Comparison of ENCODE assay signal across 30 cellular contexts in genomic region chr9:121813811-121814210, GRCh38.
"Had no signal": no experiment of that assay in that cellular context is flagged by ENCODE, and none has a peak within 500 bp of the region (broad histone marks: within the 10 kb centered on the region; RNA-seq: fewer than 3 reads in every experiment).

No MANE protein-coding gene starts in this region.

- H3K27ac ChIP-seq: adrenal gland, body of pancreas, breast epithelium, cardiac muscle cell, colonic mucosa, dorsolateral prefrontal cortex had no signal

- H3K36me3 Mint-ChIP-seq: activated naive CD4-positive, alpha-beta T cell treated with anti-CD3 and anti-CD28 coated beads, Interleukin-2, amount 50 U/mL, for 24 hours; activated naive CD8-positive, alpha-beta T cell treated with anti-CD3 and anti-CD28 coated beads for 36 hours had no signal

- H3K9me3 Mint-ChIP-seq: activated CD4-positive, alpha-beta T cell treated with anti-CD3 and anti-CD28 coated beads, Interleukin-2, amount 10 ng/mL, durations not matched to agents 7 days and 5 days; activated CD8-positive, alpha-beta T cell treated with anti-CD3 and anti-CD28 coated beads for 36 hours; activated naive CD4-positive, alpha-beta T cell treated with anti-CD3 and anti-CD28 coated beads, Interleukin-2, amount 50 U/mL, for 24 hours; activated naive CD8-positive, alpha-beta T cell treated with anti-CD3 and anti-CD28 coated beads for 36 hours; activated naive CD8-positive, alpha-beta T cell treated with anti-CD3 and anti-CD28 coated beads, Interleukin-2, amount 50 U/mL, for 24 hours; activated T-cell treated with anti-CD3 and anti-CD28 coated beads, Interleukin-2, amount 50 U/mL, for 4 hours; activated T-helper 17 cell treated with anti-CD3 and anti-CD28 coated beads, Interleukin-2, amount 50 U/mL, for 72 hours; dendritic cell treated with granulocyte-macrophage colony-stimulating factor and Interleukin-4, amounts not matched to agents 40 ng/mL and 50 ng/mL, for 4 days; endodermal cell had no signal

- H3K9me3 ChIP-seq: adrenal gland, body of pancreas, breast epithelium, colonic mucosa had no signal

- H3K4me1 ChIP-seq: adrenal gland, body of pancreas, breast epithelium, colonic mucosa had no signal

- H3K27me3 ChIP-seq: adrenal gland, body of pancreas, breast epithelium, cardiac muscle cell, colonic mucosa, dorsolateral prefrontal cortex had no signal

- H3K27ac Mint-ChIP-seq: activated CD4-positive, alpha-beta T cell treated with anti-CD3 and anti-CD28 coated beads, Interleukin-2, amount 10 ng/mL, durations not matched to agents 7 days and 5 days; activated CD8-positive, alpha-beta T cell treated with anti-CD3 and anti-CD28 coated beads for 36 hours; activated naive CD4-positive, alpha-beta T cell treated with anti-CD3 and anti-CD28 coated beads, Interleukin-2, amount 50 U/mL, for 24 hours; activated naive CD8-positive, alpha-beta T cell treated with anti-CD3 and anti-CD28 coated beads for 36 hours; activated naive CD8-positive, alpha-beta T cell treated with anti-CD3 and anti-CD28 coated beads, Interleukin-2, amount 50 U/mL, for 24 hours; activated T-helper 17 cell treated with anti-CD3 and anti-CD28 coated beads, Interleukin-2, amount 50 U/mL, for 72 hours; dendritic cell treated with granulocyte-macrophage colony-stimulating factor and Interleukin-4, amounts not matched to agents 40 ng/mL and 50 ng/mL, for 4 days; endodermal cell had no signal

- H3K27me3 Mint-ChIP-seq: activated CD4-positive, alpha-beta T cell treated with anti-CD3 and anti-CD28 coated beads, Interleukin-2, amount 10 ng/mL, durations not matched to agents 7 days and 5 days; activated CD8-positive, alpha-beta T cell treated with anti-CD3 and anti-CD28 coated beads for 36 hours; activated naive CD4-positive, alpha-beta T cell treated with anti-CD3 and anti-CD28 coated beads, Interleukin-2, amount 50 U/mL, for 24 hours; activated naive CD8-positive, alpha-beta T cell treated with anti-CD3 and anti-CD28 coated beads for 36 hours; activated naive CD8-positive, alpha-beta T cell treated with anti-CD3 and anti-CD28 coated beads, Interleukin-2, amount 50 U/mL, for 24 hours; activated T-helper 17 cell treated with anti-CD3 and anti-CD28 coated beads, Interleukin-2, amount 50 U/mL, for 72 hours had no signal

- DNase-seq: activated CD4-positive, alpha-beta T cell treated with anti-CD3 and anti-CD28 coated beads for 4 hours; activated CD4-positive, alpha-beta T cell treated with anti-CD3 and anti-CD28 coated beads, Interleukin-2, amount 10 ng/mL, durations not matched to agents 7 days and 5 days; activated CD4-positive, alpha-beta T cell treated with anti-CD3 and anti-CD28 coated beads, Interleukin-2, amount 50 U/mL, for 48 hours; activated CD4-positive, CD25-positive, alpha-beta regulatory T cell; activated CD4-positive, CD25-positive, alpha-beta regulatory T cell treated with anti-CD3 and anti-CD28 coated beads, Interleukin-2, amount 50 U/mL, for 72 hours; activated CD8-positive, alpha-beta memory T cell treated with anti-CD3 and anti-CD28 coated beads for 24 hours; activated CD8-positive, alpha-beta T cell treated with anti-CD3 and anti-CD28 coated beads for 36 hours; activated effector memory CD4-positive, alpha-beta T cell treated with Interleukin-2 at 50 U/mL for 16 hours; activated gamma-delta T cell treated with Interleukin-2 at 50 U/mL for 16 hours; activated naive CD4-positive, alpha-beta T cell treated with Interleukin-2 at 50 U/mL for 16 hours; activated naive CD8-positive, alpha-beta T cell treated with anti-CD3 and anti-CD28 coated beads for 36 hours; activated naive CD8-positive, alpha-beta T cell treated with anti-CD3 and anti-CD28 coated beads, Interleukin-2, amount 50 U/mL, for 24 hours; activated T-cell treated with anti-CD3 and anti-CD28 coated beads, Interleukin-2, amount 50 U/mL, for 4 hours; adrenal gland; amygdala; aorta; body of pancreas; central memory CD4-positive, alpha-beta T cell; cerebellar nuclear complex; colonic mucosa; dorsolateral prefrontal cortex; effector memory CD4-positive, alpha-beta T cell; foreskin fibroblast; T-helper 2 cell had no signal

- H3K4me3 Mint-ChIP-seq: activated CD4-positive, alpha-beta T cell treated with anti-CD3 and anti-CD28 coated beads, Interleukin-2, amount 10 ng/mL, durations not matched to agents 7 days and 5 days; activated CD8-positive, alpha-beta T cell treated with anti-CD3 and anti-CD28 coated beads for 36 hours; activated naive CD4-positive, alpha-beta T cell treated with anti-CD3 and anti-CD28 coated beads, Interleukin-2, amount 50 U/mL, for 24 hours; activated naive CD8-positive, alpha-beta T cell treated with anti-CD3 and anti-CD28 coated beads for 36 hours; activated naive CD8-positive, alpha-beta T cell treated with anti-CD3 and anti-CD28 coated beads, Interleukin-2, amount 50 U/mL, for 24 hours; activated T-cell treated with anti-CD3 and anti-CD28 coated beads, Interleukin-2, amount 50 U/mL, for 4 hours; activated T-helper 17 cell treated with anti-CD3 and anti-CD28 coated beads, Interleukin-2, amount 50 U/mL, for 72 hours; dendritic cell treated with granulocyte-macrophage colony-stimulating factor and Interleukin-4, amounts not matched to agents 40 ng/mL and 50 ng/mL, for 4 days; endodermal cell had no signal

- H3K36me3 ChIP-seq: adrenal gland, breast epithelium, cardiac muscle cell, colonic mucosa had no signal

- H3K4me1 Mint-ChIP-seq: activated CD4-positive, alpha-beta T cell treated with anti-CD3 and anti-CD28 coated beads, Interleukin-2, amount 10 ng/mL, durations not matched to agents 7 days and 5 days; activated naive CD4-positive, alpha-beta T cell treated with anti-CD3 and anti-CD28 coated beads, Interleukin-2, amount 50 U/mL, for 24 hours; activated naive CD8-positive, alpha-beta T cell treated with anti-CD3 and anti-CD28 coated beads for 36 hours; activated naive CD8-positive, alpha-beta T cell treated with anti-CD3 and anti-CD28 coated beads, Interleukin-2, amount 50 U/mL, for 24 hours; activated T-helper 17 cell treated with anti-CD3 and anti-CD28 coated beads, Interleukin-2, amount 50 U/mL, for 72 hours had no signal

- H3K4me3 ChIP-seq: adrenal gland, body of pancreas, breast epithelium, cardiac muscle cell, colonic mucosa, dorsolateral prefrontal cortex had no signal
